Comparison of ENCODE assay signal across 19 cellular contexts in genomic region chr4:22031423-22031822, GRCh38.
DNase-seq lines count a peak whose midpoint lies in the region; ATAC-seq, FAIRE-seq and TF ChIP-seq lines count a peak whose summit lies in the region.
"Had no signal": no experiment of that assay in that cellular context is flagged by ENCODE, and none has a peak within 500 bp of the region (broad histone marks: within the 10 kb centered on the region; RNA-seq: fewer than 3 reads in every experiment).

No MANE protein-coding gene starts in this region.

- H3K4me3 ChIP-seq in HepG2 (replicated peaks in 1 of 3; ENCODE audit: insufficient read depth in 1 of 3, low read depth in 2 of 3, low read length in 3 of 3), result no peak overlapping the region
- H3K4me3 ChIP-seq in right lobe of liver, result no peak overlapping the region
- H3K4me3 ChIP-seq in fibroblast of the aortic adventitia (ENCODE audit: low read depth, low read length), result no peak overlapping the region
- H3K4me3 ChIP-seq in PC-9, result no peak overlapping the region
- H3K4me3 ChIP-seq: A549, GM23338 had no signal

- H2AFZ ChIP-seq in HepG2 (ENCODE audit: low read length), result no peak overlapping the region
- no peak overlapping the region for H2AFZ ChIP-seq in PC-9
- H2AFZ ChIP-seq: GM23338 had no signal

- H3K27ac ChIP-seq in HepG2 (ENCODE audit: extremely low read length, insufficient read depth, low read length) (no peak overlapping the region), right lobe of liver (no peak overlapping the region), PC-9 (no peak overlapping the region)
- H3K27ac ChIP-seq: A549, C4-2B had no signal

- FAIRE-seq in HepG2 (lab: Jason Lieb, UNC), result no peak
- FAIRE-seq: A549, D721Med, H54, HTR-8/SVneo had no signal

- no peak overlapping the region for H3K9ac ChIP-seq in HepG2 (ENCODE audit: insufficient read depth, low read depth, low read length)

- no peaks in the 10 kb centered on the region for H3F3A ChIP-seq in PC-9 (ENCODE audit: insufficient read depth, low read depth)

- POLR2A ChIA-PET in HepG2 (lab: Yijun Ruan, JAX), result no interaction called here
- POLR2A ChIA-PET in PC-9 (lab: Charles Lee; ENCODE audit: unreplicated experiment), result no interaction called here

- ATAC-seq in HepG2 (no peak), right lobe of liver (no peak), omental fat pad (ENCODE audit: low FRiP score) (peak; percentile 54), left colon (no peak)
- ATAC-seq: A549, GM23338 had no signal

- H4K20me1 ChIP-seq in HepG2 (ENCODE audit: insufficient read depth, low read length) (no peaks in the 10 kb centered on the region), PC-9 (ENCODE audit: insufficient read depth) (no peaks in the 10 kb centered on the region)

- H3K79me2 ChIP-seq in HepG2 (ENCODE audit: insufficient read depth, low read length), result no peaks in the 10 kb centered on the region
- no peaks in the 10 kb centered on the region for H3K79me2 ChIP-seq in PC-9 (ENCODE audit: low read depth)

- 4% methylated on average over 1 of the region's 1 CpG for WGBS in HepG2 (ENCODE audit: low lambda C conversion rate)
- 50% methylated on average over 1 of the region's 1 CpG for WGBS in right lobe of liver (ENCODE audit: insufficient coverage, low coverage, low lambda C conversion rate, missing lambda C conversion rate)

- BruUV-seq in HepG2 (replicated peaks; lab: Mats Ljungman, UMichigan), result no TSS peak
- no TSS peak for BruUV-seq in PC-9 (replicated peaks; lab: Mats Ljungman, UMichigan)

- CTCF ChIA-PET in HepG2 (lab: Yijun Ruan, JAX; ENCODE audit: low intra/inter-chr PET ratio, low total read pairs), result no interaction called here
- CTCF ChIA-PET in PC-9 (lab: Charles Lee), result no interaction called here

- DNase-seq in HepG2 (ENCODE audit: low spot score) (no peak), right lobe of liver (no peak), fibroblast of the aortic adventitia (ENCODE audit: low read depth) (peak; percentile 32), omental fat pad (ENCODE audit: low spot score) (no peak), left colon (no peak), PC-9 (no peak), NCI-H2227 treated with DMSO at 0.1 percent for 48 hours (lab: John Stamatoyannopoulos, UW) (no peak)
- DNase-seq: AML-193; Caco-2; CD4-positive, alpha-beta T cell; GDM1; HCEC 1CT; KBM-7 had no signal

- H3K36me3 ChIP-seq in HepG2 (replicated peaks in 1 of 2; ENCODE audit: control insufficient read depth in 1 of 2, insufficient read depth in 2 of 2, low read length in 2 of 2) (no peaks in the 10 kb centered on the region), right lobe of liver (no peaks in the 10 kb centered on the region), PC-9 (ENCODE audit: low read depth) (no peaks in the 10 kb centered on the region)

- in situ Hi-C loops in HepG2 (cut with HindIII; ENCODE audit: extremely low pct_ligation_motif_present, low pct_unique_long_range_greater_than_20kb), result no loop called here

- intact Hi-C loops in HepG2 (cut with micrococcal nuclease; ENCODE audit: unreplicated experiment) (no loop called here), right lobe of liver (cut with DNase I) (no loop called here), left colon (cut with DNase I, micrococcal nuclease) (no loop called here), PC-9 (cut with micrococcal nuclease; ENCODE audit: unreplicated experiment) (no loop called here)

- H3K4me1 ChIP-seq in HepG2 (ENCODE audit: insufficient read depth, low read length) (no peaks in the 10 kb centered on the region), right lobe of liver (no peaks in the 10 kb centered on the region), PC-9 (replicated peaks; ENCODE audit: insufficient read depth) (no peaks in the 10 kb centered on the region)
- H3K4me1 ChIP-seq: A549, Caco-2 had no signal

- TF ChIP-seq POLR2A in HepG2 (IDR thresholded peaks at IDR 0.05; ENCODE audit: insufficient read depth in 1 of 2, low read depth in 2 of 2, low read length in 2 of 2) (no peak), right lobe of liver (IDR thresholded peaks at IDR 0.05) (no peak)

- TF ChIP-seq CTCF in HepG2 (CRISPR knock-in tag; IDR thresholded peaks at IDR 0.05) (no peak), right lobe of liver (IDR thresholded peaks at IDR 0.05) (no peak), fibroblast of the aortic adventitia (IDR thresholded peaks at IDR 0.05; ENCODE audit: insufficient read depth, low read length) (no peak), omental fat pad (IDR thresholded peaks at IDR 0.05) (no peak), PC-9 (conservative IDR thresholded peaks at IDR 0.05) (no peak)

- H3K4me2 ChIP-seq in HepG2 (ENCODE audit: low read depth, low read length), result no peak overlapping the region
- H3K4me2 ChIP-seq in PC-9, result no peak overlapping the region
- H3K4me2 ChIP-seq: A549, GM23338 had no signal

- H3K27me3 ChIP-seq in HepG2 (ENCODE audit: control insufficient read depth in 1 of 2, insufficient read depth in 2 of 2, low read length in 2 of 2), result no peaks in the 10 kb centered on the region; a peak in 1 of 5 replicates
- no peaks in the 10 kb centered on the region for H3K27me3 ChIP-seq in right lobe of liver
- H3K27me3 ChIP-seq in PC-9 (ENCODE audit: insufficient read depth, low read depth), result no peaks in the 10 kb centered on the region

- no peaks in the 10 kb centered on the region for H3K9me2 ChIP-seq in PC-9 (ENCODE audit: insufficient read depth)

- no peak for TF ChIP-seq RAD21 in HepG2 (CRISPR knock-in tag; IDR thresholded peaks at IDR 0.05)

- H3K9me3 ChIP-seq in HepG2 (ENCODE audit: low read length) (no peaks in the 10 kb centered on the region), right lobe of liver (no peaks in the 10 kb centered on the region), PC-9 (ENCODE audit: insufficient read depth, low read depth) (no peaks in the 10 kb centered on the region)
- H3K9me3 ChIP-seq: A549, Caco-2 had no signal

- TF ChIP-seq EP300 in HepG2 (IDR thresholded peaks at IDR 0.05; ENCODE audit: low read depth in 2 of 2, low read length in 2 of 2) (no peak), HepG2 (CRISPR knock-in tag; IDR thresholded peaks at IDR 0.05; ENCODE audit: borderline replicate concordance) (no peak)

TF ChIP-seq in HepG2, 621 proteins besides CTCF, POLR2A, EP300 and RAD21:
- TF ChIP-seq ZNF597 (CRISPR knock-in tag; IDR thresholded peaks at IDR 0.05) (no peak), CEBPB (IDR thresholded peaks at IDR 0.05; ENCODE audit: borderline replicate concordance, low read depth, low read length) (0 out of 2 replicates have a peak, but pooled peaks have one; percentile 7), ATF7 (IDR thresholded peaks at IDR 0.05) (peak; percentile 29; the same call in 1 of the 2 replicates), ATF7 (CRISPR knock-in tag; IDR thresholded peaks at IDR 0.05) (no peak), ZNF605 (CRISPR knock-in tag; IDR thresholded peaks at IDR 0.05) (no peak), SP4 (CRISPR knock-in tag; IDR thresholded peaks at IDR 0.05) (no peak)
